ENCODE assay signal across 10 cellular contexts in the genomic region with DNA sequence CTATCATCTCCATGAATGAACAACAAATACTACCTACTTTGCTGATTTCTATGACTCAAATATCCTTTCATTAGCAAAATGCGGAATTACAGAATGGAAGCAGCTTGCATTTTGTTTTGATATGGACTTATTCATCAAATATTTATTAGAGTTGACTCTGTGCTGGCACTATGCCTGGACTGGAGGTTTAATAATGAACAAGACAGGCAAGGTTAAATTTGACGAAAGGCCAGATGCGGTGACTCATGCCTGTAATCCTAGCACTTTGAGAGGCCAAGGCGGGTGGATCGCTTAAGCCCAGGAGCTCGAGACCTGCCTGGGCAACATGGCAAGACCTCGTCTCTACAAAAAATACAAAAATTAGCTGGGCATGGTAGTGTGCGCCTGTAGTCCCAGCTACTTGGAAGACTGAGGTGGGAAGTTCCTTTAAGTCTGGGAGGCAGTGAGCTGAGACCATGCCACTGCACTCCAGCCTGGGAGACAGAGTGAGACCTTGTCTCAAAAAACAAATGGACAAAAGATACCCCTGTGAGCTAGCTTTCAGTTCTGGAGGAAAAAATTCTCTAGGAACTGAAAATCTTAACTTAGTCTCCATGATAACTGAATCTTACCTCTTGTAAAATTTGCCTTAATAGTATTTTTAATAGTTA. TPM values are rescaled to one million over a fixed set of nuclear protein-coding genes. Genes with fewer than 3 reads are reported as not detected.
DNase-seq lines count a peak whose midpoint lies in the region; ATAC-seq and TF ChIP-seq lines count a peak whose summit lies in the region.
"Had no signal": no experiment of that assay in that cellular context is flagged by ENCODE, and none has a peak within 500 bp of the region (broad histone marks: within the 10 kb centered on the region; RNA-seq: fewer than 3 reads in every experiment).

No MANE protein-coding gene starts in this region.

- ATAC-seq in upper lobe of right lung (peak; percentile 47), HG02571 (IDR thresholded peaks at IDR 0.05; ENCODE audit: unreplicated experiment) (no peak)

- H3K4me3 ChIP-seq in SJSA1 (no peak overlapping the region), upper lobe of right lung (no peak overlapping the region)

- H3K27ac ChIP-seq in SJSA1, result no peak overlapping the region
- no peak overlapping the region for H3K27ac ChIP-seq in upper lobe of right lung

- H3K4me1 ChIP-seq in SJSA1 (replicated peaks) (peaks cover 8% of the 10 kb centered on the region), upper lobe of right lung (no peaks in the 10 kb centered on the region)

- H3K27me3 ChIP-seq in SJSA1 (replicated peaks) (no peaks in the 10 kb centered on the region), upper lobe of right lung (no peaks in the 10 kb centered on the region)

- H3K9me3 ChIP-seq in SJSA1 (replicated peaks), result no peaks in the 10 kb centered on the region
- no peaks in the 10 kb centered on the region for H3K9me3 ChIP-seq in upper lobe of right lung

- intact Hi-C loops in upper lobe of right lung (cut with DNase I), result no loop called here

- H3K36me3 ChIP-seq in SJSA1, result no peaks in the 10 kb centered on the region
- no peaks in the 10 kb centered on the region for H3K36me3 ChIP-seq in upper lobe of right lung

- DNase-seq in NCI-H2171 treated with DMSO at 0.1 percent for 48 hours (lab: John Stamatoyannopoulos, UW) (peak; percentile 33), NCI-H2171 (lab: John Stamatoyannopoulos, UW) (no peak), SJSA1 (ENCODE audit: low read depth in 1 of 2, low spot score in 2 of 2) (peak; percentile 45 to 61), hepatic stellate cell (ENCODE audit: low spot score) (peak; percentile 38), upper lobe of right lung (no peak), NCI-H526 (lab: John Stamatoyannopoulos, UW) (no peak), medulla oblongata (ENCODE audit: extremely low spot score) (no peak)
- DNase-seq: activated naive CD4-positive, alpha-beta T cell treated with anti-CD3 and anti-CD28 coated beads, Interleukin-2, amount 50 U/mL, for 16 hours; stimulated activated CD4-positive, alpha-beta T cell treated with anti-CD3 and anti-CD28 coated beads, Interleukin-4, amount 100 ng/mL, for 24 hours had no signal

- no peak for TF ChIP-seq CTCF in upper lobe of right lung (IDR thresholded peaks at IDR 0.05)

RNA-seq across cellular contexts. Expression of gene SOD1, which starts 29.3 kb away (rescaled TPM):
- total RNA-seq in SJSA1 (2014; rRNA removed; shearing (Covaris generic)), result 434 and 451 TPM in 2 replicates
- total RNA-seq in upper lobe of right lung, result 154 TPM

Comparison
In these comparisons a context has a peak if more than half of its experiments do, and no peak if none do; other contexts are left out.
1. DNase-seq: peak in NCI-H2171 treated with DMSO at 0.1 percent for 48 hours (single experiment), SJSA1 (2 of 2) and hepatic stellate cell (single experiment); none in NCI-H2171 (single experiment), upper lobe of right lung (single experiment), NCI-H526 (0 of 2) and medulla oblongata (single experiment).